11 cellular contexts compared by ENCODE assay signal in the genomic region with DNA sequence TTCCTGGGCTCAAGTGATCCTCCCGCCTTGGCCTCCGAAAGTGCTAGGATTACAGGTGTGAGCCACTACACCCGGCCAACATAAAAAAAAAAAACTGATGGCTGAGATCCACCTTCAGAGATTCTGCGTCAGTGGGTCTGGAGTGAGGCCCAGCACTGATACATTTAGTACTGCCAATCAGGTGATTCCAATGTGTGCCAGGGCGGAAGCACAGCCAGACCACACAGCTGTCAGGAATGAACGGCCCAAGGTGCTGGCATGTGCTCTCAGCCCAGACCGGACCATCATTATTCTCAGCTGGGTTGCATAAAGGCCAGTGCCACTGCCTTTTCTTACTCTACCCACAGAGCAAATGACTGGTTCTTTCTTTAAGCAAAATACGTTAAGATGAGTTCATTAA. TPM values are rescaled to one million over a fixed set of nuclear protein-coding genes. Genes with fewer than 3 reads are reported as not detected.
DNase-seq lines count a peak whose midpoint lies in the region; ATAC-seq and TF ChIP-seq lines count a peak whose summit lies in the region.
"Had no signal": no experiment of that assay in that cellular context is flagged by ENCODE, and none has a peak within 500 bp of the region (broad histone marks: within the 10 kb centered on the region; RNA-seq: fewer than 3 reads in every experiment).

No MANE protein-coding gene starts in this region.

- no peak overlapping the region for H3K27ac ChIP-seq in left lung
- H3K27ac ChIP-seq in spleen = no peak overlapping the region

- intact Hi-C loops in left lung (cut with DNase I) = no loop called here
- intact Hi-C loops in spleen (cut with DNase I; ENCODE audit: low total_unique reads) = no loop called here

- peak; percentile 31 for ATAC-seq in left lung
- ATAC-seq in GM21367 (IDR thresholded peaks at IDR 0.05; ENCODE audit: unreplicated experiment) = no peak

- DNase-seq in NCI-H2029 treated with DMSO at 0.1 percent for 48 hours (lab: John Stamatoyannopoulos, UW) (peak; percentile 30), epithelial cell of esophagus (ENCODE audit: low read depth) (peak; percentile 44), left lung (no peak), spleen (peak; percentile 24), hippocampal formation (lab: John Stamatoyannopoulos, UW) (no peak)
- no peak for DNase-seq in activated effector memory CD4-positive, alpha-beta T cell treated with Interleukin-2 at 50 U/mL for 16 hours
- DNase-seq in stimulated activated CD4-positive, alpha-beta T cell treated with anti-CD3 and anti-CD28 coated beads, Interleukin-12 subunit alpha, Interleukin-12 subunit beta, amount 100 ng/mL, for 4 hours = no peak
- DNase-seq: cerebellar nuclear complex, Kasumi-1 had no signal

- no peaks in the 10 kb centered on the region for H3K27me3 ChIP-seq in left lung
- no peaks in the 10 kb centered on the region for H3K27me3 ChIP-seq in spleen (replicated peaks in 1 of 7)

- H3K4me1 ChIP-seq in left lung (peaks cover 0 to 3% of the 10 kb centered on the region in 2 donors), spleen (peaks cover 0 to 15% (median 3%) of the 10 kb centered on the region in 6 donors)

- H3K4me3 ChIP-seq in epithelial cell of esophagus (ENCODE audit: low read length) (no peak overlapping the region), left lung (no peak overlapping the region), spleen (no peak overlapping the region)

- no peak for TF ChIP-seq POLR2A in spleen (IDR thresholded peaks at IDR 0.05)

- WGBS in spleen, 5 donors = 90 to 98% (median 94%) methylated on average over 8 of the region's 8 CpGs

- H3K36me3 ChIP-seq in left lung = no peaks in the 10 kb centered on the region
- H3K36me3 ChIP-seq in spleen = no peaks in the 10 kb centered on the region

- TF ChIP-seq CTCF in epithelial cell of esophagus (IDR thresholded peaks at IDR 0.05; ENCODE audit: insufficient read depth, low read depth, low read length, missing control alignments) = no peak
- no peak for TF ChIP-seq CTCF in left lung (IDR thresholded peaks at IDR 0.05)
- no peak for TF ChIP-seq CTCF in spleen (IDR thresholded peaks at IDR 0.05 in 8 of 11, conservative IDR thresholded peaks at IDR 0.05 in 3 of 11)

- H3K9me3 ChIP-seq in left lung (no peaks in the 10 kb centered on the region), spleen (no peaks in the 10 kb centered on the region)

RNA-seq across cellular contexts. Expression of a gene that starts 1.2 kb away (rescaled TPM):
- total RNA-seq in left lung (under 1 TPM in 1 of 2 donors, not detected in 1; 0.50 TPM), spleen (not detected)
- polyA plus RNA-seq in spleen = not detected
- total RNA-seq: neural crest cell had no signal

Comparison
In these comparisons a context has a peak if more than half of its experiments do, and no peak if none do; other contexts are left out.
1. DNase-seq: peak in NCI-H2029 treated with DMSO at 0.1 percent for 48 hours (single experiment), epithelial cell of esophagus (single experiment) and spleen (single experiment); none in left lung (0 of 2), activated effector memory CD4-positive, alpha-beta T cell treated with Interleukin-2 at 50 U/mL for 16 hours (single experiment), hippocampal formation (0 of 2) and stimulated activated CD4-positive, alpha-beta T cell treated with anti-CD3 and anti-CD28 coated beads, Interleukin-12 subunit alpha, Interleukin-12 subunit beta, amount 100 ng/mL, for 4 hours (single experiment).